Comparison of ENCODE assay signal across 8 cellular contexts in the genomic region with DNA sequence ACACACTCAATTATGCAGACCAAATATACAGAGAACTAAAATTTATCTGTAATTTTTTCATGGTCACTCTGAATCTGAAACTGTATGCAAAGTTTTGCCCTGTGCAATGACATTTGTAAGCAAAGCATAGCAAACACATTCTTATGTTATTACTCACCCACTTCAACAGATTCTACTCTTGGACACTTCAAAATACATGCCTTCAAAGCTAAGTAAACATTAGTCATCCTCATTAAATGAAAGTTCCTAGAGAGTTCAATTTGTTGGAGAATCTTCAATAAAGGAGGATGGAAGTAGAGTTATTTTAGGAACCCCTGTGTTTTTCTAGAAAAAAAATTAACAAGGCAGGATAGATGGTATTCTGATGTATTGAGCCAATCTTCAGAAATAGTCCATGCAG.
DNase-seq lines count a peak whose midpoint lies in the region; ATAC-seq and TF ChIP-seq lines count a peak whose summit lies in the region.

No MANE protein-coding gene starts in this region.

- TF ChIP-seq CTCF in nephron (IDR thresholded peaks at IDR 0.05; ENCODE audit: unreplicated experiment in 3 of 3), result no peak
- TF ChIP-seq CTCF in CD14-positive monocyte (IDR thresholded peaks at IDR 0.05), result no peak
- TF ChIP-seq CTCF in chondrocyte (IDR thresholded peaks at IDR 0.05), result no peak

- DNase-seq in HPDE6-E6E7 (ENCODE audit: extremely low spot score) (peak; percentile 54), astrocyte of the hippocampus (ENCODE audit: low read depth, low spot score) (peak; percentile 85), immature natural killer cell (no peak), CD14-positive monocyte (ENCODE audit: low spot score) (no peak), chondrocyte (ENCODE audit: low spot score) (no peak)
- no peak for DNase-seq in T-helper 2 cell treated with Interferon-gamma antibody and Interleukin-4, amounts not matched to agents 5 μg/mL and 100 μg/mL, for 36 hours (ENCODE audit: low spot score)

- intact Hi-C loops in CD14-positive monocyte (cut with micrococcal nuclease), result no loop called here

- H3K4me3 Mint-ChIP-seq in nephron (no peak overlapping the region), immature natural killer cell (no peak overlapping the region), CD14-positive monocyte (no peak overlapping the region), chondrocyte (ENCODE audit: unreplicated experiment) (no peak overlapping the region)
- H3K4me3 Mint-ChIP-seq in T-helper 2 cell treated with Interferon-gamma antibody and Interleukin-4, amounts not matched to agents 5 μg/mL and 100 μg/mL, for 36 hours, result no peak overlapping the region

- H3K36me3 Mint-ChIP-seq in nephron (ENCODE audit: low read depth) (no peaks in the 10 kb centered on the region), immature natural killer cell (no peaks in the 10 kb centered on the region), CD14-positive monocyte (no peaks in the 10 kb centered on the region), chondrocyte (ENCODE audit: low read depth) (no peaks in the 10 kb centered on the region)
- no peaks in the 10 kb centered on the region for H3K36me3 Mint-ChIP-seq in T-helper 2 cell treated with Interferon-gamma antibody and Interleukin-4, amounts not matched to agents 5 μg/mL and 100 μg/mL, for 36 hours (ENCODE audit: low read depth)

- ATAC-seq in GM18867 (IDR thresholded peaks at IDR 0.05; ENCODE audit: unreplicated experiment), result peak; percentile 88

- peak overlapping the region in 2 of 3 experiments; percentile 26 to 41 for H3K27ac Mint-ChIP-seq in nephron
- no peak overlapping the region for H3K27ac Mint-ChIP-seq in immature natural killer cell
- no peak overlapping the region for H3K27ac Mint-ChIP-seq in T-helper 2 cell treated with Interferon-gamma antibody and Interleukin-4, amounts not matched to agents 5 μg/mL and 100 μg/mL, for 36 hours
- H3K27ac Mint-ChIP-seq in CD14-positive monocyte, result no peak overlapping the region
- H3K27ac Mint-ChIP-seq in chondrocyte (ENCODE audit: unreplicated experiment), result no peak overlapping the region

- H3K27me3 Mint-ChIP-seq in nephron (ENCODE audit: low read depth) (no peaks in the 10 kb centered on the region), immature natural killer cell (ENCODE audit: low read depth in 3 of 3) (peaks cover 0 to 5% (median 0%) of the 10 kb centered on the region in 3 donors), CD14-positive monocyte (ENCODE audit: low read depth in 3 of 3) (peaks cover 0 to 2% (median 0%) of the 10 kb centered on the region in 3 donors), chondrocyte (ENCODE audit: low read depth) (peaks cover 2% of the 10 kb centered on the region)
- H3K27me3 Mint-ChIP-seq in T-helper 2 cell treated with Interferon-gamma antibody and Interleukin-4, amounts not matched to agents 5 μg/mL and 100 μg/mL, for 36 hours (ENCODE audit: low read depth), result no peaks in the 10 kb centered on the region

- H3K4me1 Mint-ChIP-seq in nephron (peaks cover 20% of the 10 kb centered on the region), immature natural killer cell (no peaks in the 10 kb centered on the region), CD14-positive monocyte (no peaks in the 10 kb centered on the region), chondrocyte (ENCODE audit: low read depth) (peaks cover 5% of the 10 kb centered on the region)
- no peaks in the 10 kb centered on the region for H3K4me1 Mint-ChIP-seq in T-helper 2 cell treated with Interferon-gamma antibody and Interleukin-4, amounts not matched to agents 5 μg/mL and 100 μg/mL, for 36 hours (ENCODE audit: low read depth)

- H3K9me3 Mint-ChIP-seq in nephron, result no peaks in the 10 kb centered on the region
- peaks cover 0 to 22% (median 7%) of the 10 kb centered on the region in 6 donors for H3K9me3 Mint-ChIP-seq in immature natural killer cell
- H3K9me3 Mint-ChIP-seq in T-helper 2 cell treated with Interferon-gamma antibody and Interleukin-4, amounts not matched to agents 5 μg/mL and 100 μg/mL, for 36 hours, result no peaks in the 10 kb centered on the region
- H3K9me3 Mint-ChIP-seq in CD14-positive monocyte, result peaks cover 0 to 7% (median 2%) of the 10 kb centered on the region in 7 donors
- H3K9me3 Mint-ChIP-seq in chondrocyte (ENCODE audit: low read depth), result no peaks in the 10 kb centered on the region

Comparison
In these comparisons a context has a peak if more than half of its experiments do, and no peak if none do; other contexts are left out.
1. DNase-seq: peak in HPDE6-E6E7 (single experiment) and astrocyte of the hippocampus (single experiment); none in immature natural killer cell (0 of 3), T-helper 2 cell treated with Interferon-gamma antibody and Interleukin-4, amounts not matched to agents 5 μg/mL and 100 μg/mL, for 36 hours (single experiment), CD14-positive monocyte (single experiment) and chondrocyte (single experiment).
2. H3K27ac Mint-ChIP-seq: peak in nephron (2 of 3); none in immature natural killer cell (0 of 6), T-helper 2 cell treated with Interferon-gamma antibody and Interleukin-4, amounts not matched to agents 5 μg/mL and 100 μg/mL, for 36 hours (single experiment), CD14-positive monocyte (0 of 7) and chondrocyte (single experiment).